1 cellular context compared by ENCODE assay signal in the genomic region with DNA sequence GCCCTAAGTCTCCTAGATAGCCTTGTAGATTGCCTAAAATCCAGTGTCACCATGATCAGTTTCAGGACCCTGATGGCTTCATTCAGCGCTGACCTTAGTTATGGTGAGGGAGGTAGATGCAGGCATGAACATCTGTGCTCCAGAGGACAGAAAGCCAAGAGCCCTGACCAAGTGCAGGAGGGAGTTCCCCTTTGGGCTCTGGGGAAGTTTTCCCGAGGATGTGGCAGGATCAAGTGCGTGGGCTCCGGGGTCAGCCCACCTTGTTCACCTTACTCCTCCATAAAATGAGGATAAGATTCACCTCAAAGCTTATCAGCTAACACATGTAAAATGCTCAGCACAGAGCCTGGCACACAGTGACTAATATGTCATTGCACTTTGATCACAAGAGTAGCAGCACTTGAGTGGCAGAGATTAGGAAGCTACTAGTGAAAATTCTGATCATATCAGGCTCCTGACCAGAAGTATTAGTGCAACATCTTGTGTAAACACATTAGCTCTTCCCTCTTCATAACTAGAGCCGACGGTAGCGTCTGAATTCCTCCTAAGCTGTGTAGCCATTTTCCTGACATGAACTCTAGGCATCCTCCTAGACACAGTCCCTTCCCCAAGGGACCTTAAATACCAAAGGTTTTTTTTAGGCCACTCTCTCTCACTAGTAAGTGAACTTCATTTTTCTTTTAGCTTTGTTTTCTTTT.
TF ChIP-seq lines count a peak whose summit lies in the region.

No MANE protein-coding gene starts in this region.

TF ChIP-seq in HepG2, 621 proteins besides CTCF, POLR2A, EP300 and RAD21 (continues in another document):
- TF ChIP-seq TSC22D2 (CRISPR knock-in tag; IDR thresholded peaks at IDR 0.05; ENCODE audit: borderline replicate concordance) = no peak
- TF ChIP-seq NCOA2 (CRISPR knock-in tag; IDR thresholded peaks at IDR 0.05) = 0 out of 2 replicates have a peak, but pooled peaks have one; percentile 8
- peak; percentile 30; the same call in 1 of the 2 replicates for TF ChIP-seq RCOR2 (CRISPR knock-in tag; IDR thresholded peaks at IDR 0.05)
- 0 out of 2 replicates have a peak, but pooled peaks have one; percentile 5 for TF ChIP-seq RARA (CRISPR knock-in tag; IDR thresholded peaks at IDR 0.05)
- TF ChIP-seq PLRG1 (conservative IDR thresholded peaks at IDR 0.05) = no peak
- TF ChIP-seq MXD4 (CRISPR knock-in tag; IDR thresholded peaks at IDR 0.05) = 0 out of 2 replicates have a peak, but pooled peaks have one; percentile 22
- no peak for TF ChIP-seq ZMYM4 (CRISPR knock-in tag; IDR thresholded peaks at IDR 0.05)
- TF ChIP-seq, protein P1, sequence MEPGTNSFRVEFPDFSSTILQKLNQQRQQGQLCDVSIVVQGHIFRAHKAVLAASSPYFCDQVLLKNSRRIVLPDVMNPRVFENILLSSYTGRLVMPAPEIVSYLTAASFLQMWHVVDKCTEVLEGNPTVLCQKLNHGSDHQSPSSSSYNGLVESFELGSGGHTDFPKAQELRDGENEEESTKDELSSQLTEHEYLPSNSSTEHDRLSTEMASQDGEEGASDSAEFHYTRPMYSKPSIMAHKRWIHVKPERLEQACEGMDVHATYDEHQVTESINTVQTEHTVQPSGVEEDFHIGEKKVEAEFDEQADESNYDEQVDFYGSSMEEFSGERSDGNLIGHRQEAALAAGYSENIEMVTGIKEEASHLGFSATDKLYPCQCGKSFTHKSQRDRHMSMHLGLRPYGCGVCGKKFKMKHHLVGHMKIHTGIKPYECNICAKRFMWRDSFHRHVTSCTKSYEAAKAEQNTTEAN (CRISPR knock-in tag; conservative IDR thresholded peaks at IDR 0.05) = peak; percentile 84
- TF ChIP-seq FOXA1 (IDR thresholded peaks at IDR 0.05) = no peak
- TF ChIP-seq FOXA1 (CRISPR knock-in tag; IDR thresholded peaks at IDR 0.05) = peak; percentile 72
- TF ChIP-seq TGIF2 (CRISPR knock-in tag; IDR thresholded peaks at IDR 0.05) = peak; percentile 41; the same call in 1 of the 2 replicates
- TF ChIP-seq ERF (CRISPR knock-in tag; IDR thresholded peaks at IDR 0.05) = 0 out of 2 replicates have a peak, but pooled peaks have one; percentile 33
- peak; percentile 73; the same call in 1 of the 2 replicates for TF ChIP-seq SSRP1 (CRISPR knock-in tag; IDR thresholded peaks at IDR 0.05)
- peak; percentile 54 for TF ChIP-seq SALL1 (CRISPR knock-in tag; IDR thresholded peaks at IDR 0.05)
- TF ChIP-seq, protein P2, sequence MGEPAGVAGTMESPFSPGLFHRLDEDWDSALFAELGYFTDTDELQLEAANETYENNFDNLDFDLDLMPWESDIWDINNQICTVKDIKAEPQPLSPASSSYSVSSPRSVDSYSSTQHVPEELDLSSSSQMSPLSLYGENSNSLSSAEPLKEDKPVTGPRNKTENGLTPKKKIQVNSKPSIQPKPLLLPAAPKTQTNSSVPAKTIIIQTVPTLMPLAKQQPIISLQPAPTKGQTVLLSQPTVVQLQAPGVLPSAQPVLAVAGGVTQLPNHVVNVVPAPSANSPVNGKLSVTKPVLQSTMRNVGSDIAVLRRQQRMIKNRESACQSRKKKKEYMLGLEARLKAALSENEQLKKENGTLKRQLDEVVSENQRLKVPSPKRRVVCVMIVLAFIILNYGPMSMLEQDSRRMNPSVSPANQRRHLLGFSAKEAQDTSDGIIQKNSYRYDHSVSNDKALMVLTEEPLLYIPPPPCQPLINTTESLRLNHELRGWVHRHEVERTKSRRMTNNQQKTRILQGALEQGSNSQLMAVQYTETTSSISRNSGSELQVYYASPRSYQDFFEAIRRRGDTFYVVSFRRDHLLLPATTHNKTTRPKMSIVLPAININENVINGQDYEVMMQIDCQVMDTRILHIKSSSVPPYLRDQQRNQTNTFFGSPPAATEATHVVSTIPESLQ (CRISPR knock-in tag; conservative IDR thresholded peaks at IDR 0.05) = no peak
- TF ChIP-seq DMAP1 (CRISPR knock-in tag; IDR thresholded peaks at IDR 0.05) = 0 out of 2 replicates have a peak, but pooled peaks have one; percentile 27
- no peak for TF ChIP-seq HNRNPK (IDR thresholded peaks at IDR 0.05; ENCODE audit: low read depth, low read length, poor library complexity, severe bottlenecking)
- TF ChIP-seq ETV6 (CRISPR knock-in tag; conservative IDR thresholded peaks at IDR 0.05) = 0 out of 2 replicates have a peak, but pooled peaks have one; percentile 72
- TF ChIP-seq SAP130 (CRISPR knock-in tag; IDR thresholded peaks at IDR 0.05; ENCODE audit: low read depth) = peak; percentile 31; the same call in 1 of the 2 replicates
- peak; percentile 6 for TF ChIP-seq TEAD3 (CRISPR knock-in tag; optimal IDR thresholded peaks at IDR 0.05; ENCODE audit: borderline replicate concordance)
- TF ChIP-seq HDAC2 (CRISPR knock-in tag; IDR thresholded peaks at IDR 0.05) = peak; percentile 12; the same call in 1 of the 2 replicates
- 0 out of 2 replicates have a peak, but pooled peaks have one; percentile 29 for TF ChIP-seq ATF7-NPFF (CRISPR knock-in tag; IDR thresholded peaks at IDR 0.05; ENCODE audit: low read depth)
- TF ChIP-seq, protein P3, sequence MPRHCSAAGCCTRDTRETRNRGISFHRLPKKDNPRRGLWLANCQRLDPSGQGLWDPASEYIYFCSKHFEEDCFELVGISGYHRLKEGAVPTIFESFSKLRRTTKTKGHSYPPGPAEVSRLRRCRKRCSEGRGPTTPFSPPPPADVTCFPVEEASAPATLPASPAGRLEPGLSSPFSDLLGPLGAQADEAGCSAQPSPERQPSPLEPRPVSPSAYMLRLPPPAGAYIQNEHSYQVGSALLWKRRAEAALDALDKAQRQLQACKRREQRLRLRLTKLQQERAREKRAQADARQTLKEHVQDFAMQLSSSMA (CRISPR knock-in tag; IDR thresholded peaks at IDR 0.05) = 0 out of 2 replicates have a peak, but pooled peaks have one; percentile 27
- no peak for TF ChIP-seq BRD4 (CRISPR knock-in tag; IDR thresholded peaks at IDR 0.05)
- peak; percentile 77 for TF ChIP-seq FOSL2 (CRISPR knock-in tag; IDR thresholded peaks at IDR 0.05)
- peak; percentile 19; the same call in 1 of the 2 replicates for TF ChIP-seq ELF3 (CRISPR knock-in tag; IDR thresholded peaks at IDR 0.05)
- TF ChIP-seq, protein P4, sequence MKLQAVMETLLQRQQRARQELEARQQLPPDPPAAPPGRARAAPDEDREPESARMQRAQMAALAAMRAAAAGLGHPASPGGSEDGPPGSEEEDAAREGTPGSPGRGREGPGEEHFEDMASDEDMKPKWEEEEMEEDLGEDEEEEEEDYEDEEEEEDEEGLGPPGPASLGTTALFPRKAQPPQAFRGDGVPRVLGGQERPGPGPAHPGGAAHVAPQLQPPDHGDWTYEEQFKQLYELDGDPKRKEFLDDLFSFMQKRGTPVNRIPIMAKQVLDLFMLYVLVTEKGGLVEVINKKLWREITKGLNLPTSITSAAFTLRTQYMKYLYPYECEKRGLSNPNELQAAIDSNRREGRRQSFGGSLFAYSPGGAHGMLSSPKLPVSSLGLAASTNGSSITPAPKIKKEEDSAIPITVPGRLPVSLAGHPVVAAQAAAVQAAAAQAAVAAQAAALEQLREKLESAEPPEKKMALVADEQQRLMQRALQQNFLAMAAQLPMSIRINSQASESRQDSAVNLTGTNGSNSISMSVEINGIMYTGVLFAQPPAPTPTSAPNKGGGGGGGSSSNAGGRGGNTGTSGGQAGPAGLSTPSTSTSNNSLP (IDR thresholded peaks at IDR 0.05; ENCODE audit: low read depth, low read length) = peak; percentile 88
- 0 out of 2 replicates have a peak, but pooled peaks have one; percentile 4 for TF ChIP-seq ZNF331 (CRISPR knock-in tag; IDR thresholded peaks at IDR 0.05)
- TF ChIP-seq, protein P5, sequence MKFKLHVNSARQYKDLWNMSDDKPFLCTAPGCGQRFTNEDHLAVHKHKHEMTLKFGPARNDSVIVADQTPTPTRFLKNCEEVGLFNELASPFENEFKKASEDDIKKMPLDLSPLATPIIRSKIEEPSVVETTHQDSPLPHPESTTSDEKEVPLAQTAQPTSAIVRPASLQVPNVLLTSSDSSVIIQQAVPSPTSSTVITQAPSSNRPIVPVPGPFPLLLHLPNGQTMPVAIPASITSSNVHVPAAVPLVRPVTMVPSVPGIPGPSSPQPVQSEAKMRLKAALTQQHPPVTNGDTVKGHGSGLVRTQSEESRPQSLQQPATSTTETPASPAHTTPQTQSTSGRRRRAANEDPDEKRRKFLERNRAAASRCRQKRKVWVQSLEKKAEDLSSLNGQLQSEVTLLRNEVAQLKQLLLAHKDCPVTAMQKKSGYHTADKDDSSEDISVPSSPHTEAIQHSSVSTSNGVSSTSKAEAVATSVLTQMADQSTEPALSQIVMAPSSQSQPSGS (CRISPR knock-in tag; IDR thresholded peaks at IDR 0.05) = 0 out of 2 replicates have a peak, but pooled peaks have one; percentile 26
- no peak for TF ChIP-seq SNAPC2 (CRISPR knock-in tag; IDR thresholded peaks at IDR 0.05)
- TF ChIP-seq, protein P6, sequence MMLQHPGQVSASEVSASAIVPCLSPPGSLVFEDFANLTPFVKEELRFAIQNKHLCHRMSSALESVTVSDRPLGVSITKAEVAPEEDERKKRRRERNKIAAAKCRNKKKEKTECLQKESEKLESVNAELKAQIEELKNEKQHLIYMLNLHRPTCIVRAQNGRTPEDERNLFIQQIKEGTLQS (CRISPR knock-in tag; IDR thresholded peaks at IDR 0.05) = no peak
- TF ChIP-seq, protein P7, sequence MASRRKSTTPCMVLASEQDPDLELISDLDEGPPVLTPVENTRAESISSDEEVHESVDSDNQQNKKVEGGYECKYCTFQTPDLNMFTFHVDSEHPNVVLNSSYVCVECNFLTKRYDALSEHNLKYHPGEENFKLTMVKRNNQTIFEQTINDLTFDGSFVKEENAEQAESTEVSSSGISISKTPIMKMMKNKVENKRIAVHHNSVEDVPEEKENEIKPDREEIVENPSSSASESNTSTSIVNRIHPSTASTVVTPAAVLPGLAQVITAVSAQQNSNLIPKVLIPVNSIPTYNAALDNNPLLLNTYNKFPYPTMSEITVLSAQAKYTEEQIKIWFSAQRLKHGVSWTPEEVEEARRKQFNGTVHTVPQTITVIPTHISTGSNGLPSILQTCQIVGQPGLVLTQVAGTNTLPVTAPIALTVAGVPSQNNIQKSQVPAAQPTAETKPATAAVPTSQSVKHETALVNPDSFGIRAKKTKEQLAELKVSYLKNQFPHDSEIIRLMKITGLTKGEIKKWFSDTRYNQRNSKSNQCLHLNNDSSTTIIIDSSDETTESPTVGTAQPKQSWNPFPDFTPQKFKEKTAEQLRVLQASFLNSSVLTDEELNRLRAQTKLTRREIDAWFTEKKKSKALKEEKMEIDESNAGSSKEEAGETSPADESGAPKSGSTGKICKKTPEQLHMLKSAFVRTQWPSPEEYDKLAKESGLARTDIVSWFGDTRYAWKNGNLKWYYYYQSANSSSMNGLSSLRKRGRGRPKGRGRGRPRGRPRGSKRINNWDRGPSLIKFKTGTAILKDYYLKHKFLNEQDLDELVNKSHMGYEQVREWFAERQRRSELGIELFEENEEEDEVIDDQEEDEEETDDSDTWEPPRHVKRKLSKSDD (CRISPR knock-in tag; IDR thresholded peaks at IDR 0.05; ENCODE audit: low read depth) = 0 out of 2 replicates have a peak, but pooled peaks have one; percentile 25
- TF ChIP-seq, protein P8, sequence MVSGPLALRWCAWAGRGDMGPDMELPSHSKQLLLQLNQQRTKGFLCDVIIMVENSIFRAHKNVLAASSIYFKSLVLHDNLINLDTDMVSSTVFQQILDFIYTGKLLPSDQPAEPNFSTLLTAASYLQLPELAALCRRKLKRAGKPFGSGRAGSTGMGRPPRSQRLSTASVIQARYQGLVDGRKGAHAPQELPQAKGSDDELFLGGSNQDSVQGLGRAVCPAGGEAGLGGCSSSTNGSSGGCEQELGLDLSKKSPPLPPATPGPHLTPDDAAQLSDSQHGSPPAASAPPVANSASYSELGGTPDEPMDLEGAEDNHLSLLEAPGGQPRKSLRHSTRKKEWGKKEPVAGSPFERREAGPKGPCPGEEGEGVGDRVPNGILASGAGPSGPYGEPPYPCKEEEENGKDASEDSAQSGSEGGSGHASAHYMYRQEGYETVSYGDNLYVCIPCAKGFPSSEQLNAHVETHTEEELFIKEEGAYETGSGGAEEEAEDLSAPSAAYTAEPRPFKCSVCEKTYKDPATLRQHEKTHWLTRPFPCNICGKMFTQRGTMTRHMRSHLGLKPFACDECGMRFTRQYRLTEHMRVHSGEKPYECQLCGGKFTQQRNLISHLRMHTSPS (CRISPR knock-in tag; IDR thresholded peaks at IDR 0.05; ENCODE audit: low read depth) = peak; percentile 33; the same call in 1 of the 2 replicates
- TF ChIP-seq ZNF205 (CRISPR knock-in tag; IDR thresholded peaks at IDR 0.05) = 0 out of 2 replicates have a peak, but pooled peaks have one; percentile 22
- TF ChIP-seq ZNF761 (CRISPR knock-in tag; conservative IDR thresholded peaks at IDR 0.05) = 0 out of 2 replicates have a peak, but pooled peaks have one; percentile 23
- TF ChIP-seq, protein P9, sequence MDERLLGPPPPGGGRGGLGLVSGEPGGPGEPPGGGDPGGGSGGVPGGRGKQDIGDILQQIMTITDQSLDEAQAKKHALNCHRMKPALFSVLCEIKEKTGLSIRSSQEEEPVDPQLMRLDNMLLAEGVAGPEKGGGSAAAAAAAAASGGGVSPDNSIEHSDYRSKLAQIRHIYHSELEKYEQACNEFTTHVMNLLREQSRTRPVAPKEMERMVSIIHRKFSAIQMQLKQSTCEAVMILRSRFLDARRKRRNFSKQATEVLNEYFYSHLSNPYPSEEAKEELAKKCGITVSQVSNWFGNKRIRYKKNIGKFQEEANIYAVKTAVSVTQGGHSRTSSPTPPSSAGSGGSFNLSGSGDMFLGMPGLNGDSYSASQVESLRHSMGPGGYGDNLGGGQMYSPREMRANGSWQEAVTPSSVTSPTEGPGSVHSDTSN (CRISPR knock-in tag; IDR thresholded peaks at IDR 0.05) = peak; percentile 45; the same call in 1 of the 2 replicates
- no peak for TF ChIP-seq ZNF816 (CRISPR knock-in tag; IDR thresholded peaks at IDR 0.05; ENCODE audit: borderline replicate concordance)
- TF ChIP-seq, protein P10, sequence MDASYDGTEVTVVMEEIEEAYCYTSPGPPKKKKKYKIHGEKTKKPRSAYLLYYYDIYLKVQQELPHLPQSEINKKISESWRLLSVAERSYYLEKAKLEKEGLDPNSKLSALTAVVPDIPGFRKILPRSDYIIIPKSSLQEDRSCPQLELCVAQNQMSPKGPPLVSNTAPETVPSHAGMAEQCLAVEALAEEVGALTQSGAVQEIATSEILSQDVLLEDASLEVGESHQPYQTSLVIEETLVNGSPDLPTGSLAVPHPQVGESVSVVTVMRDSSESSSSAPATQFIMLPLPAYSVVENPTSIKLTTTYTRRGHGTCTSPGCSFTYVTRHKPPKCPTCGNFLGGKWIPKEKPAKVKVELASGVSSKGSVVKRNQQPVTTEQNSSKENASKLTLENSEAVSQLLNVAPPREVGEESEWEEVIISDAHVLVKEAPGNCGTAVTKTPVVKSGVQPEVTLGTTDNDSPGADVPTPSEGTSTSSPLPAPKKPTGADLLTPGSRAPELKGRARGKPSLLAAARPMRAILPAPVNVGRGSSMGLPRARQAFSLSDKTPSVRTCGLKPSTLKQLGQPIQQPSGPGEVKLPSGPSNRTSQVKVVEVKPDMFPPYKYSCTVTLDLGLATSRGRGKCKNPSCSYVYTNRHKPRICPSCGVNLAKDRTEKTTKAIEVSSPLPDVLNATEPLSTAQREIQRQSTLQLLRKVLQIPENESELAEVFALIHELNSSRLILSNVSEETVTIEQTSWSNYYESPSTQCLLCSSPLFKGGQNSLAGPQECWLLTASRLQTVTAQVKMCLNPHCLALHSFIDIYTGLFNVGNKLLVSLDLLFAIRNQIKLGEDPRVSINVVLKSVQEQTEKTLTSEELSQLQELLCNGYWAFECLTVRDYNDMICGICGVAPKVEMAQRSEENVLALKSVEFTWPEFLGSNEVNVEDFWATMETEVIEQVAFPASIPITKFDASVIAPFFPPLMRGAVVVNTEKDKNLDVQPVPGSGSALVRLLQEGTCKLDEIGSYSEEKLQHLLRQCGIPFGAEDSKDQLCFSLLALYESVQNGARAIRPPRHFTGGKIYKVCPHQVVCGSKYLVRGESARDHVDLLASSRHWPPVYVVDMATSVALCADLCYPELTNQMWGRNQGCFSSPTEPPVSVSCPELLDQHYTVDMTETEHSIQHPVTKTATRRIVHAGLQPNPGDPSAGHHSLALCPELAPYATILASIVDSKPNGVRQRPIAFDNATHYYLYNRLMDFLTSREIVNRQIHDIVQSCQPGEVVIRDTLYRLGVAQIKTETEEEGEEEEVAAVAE (CRISPR knock-in tag; IDR thresholded peaks at IDR 0.05; ENCODE audit: borderline replicate concordance) = 0 out of 2 replicates have a peak, but pooled peaks have one; percentile 27
- no peak for TF ChIP-seq SIN3A (IDR thresholded peaks at IDR 0.05; ENCODE audit: borderline replicate concordance, low read depth, low read length)
